18 cellular contexts compared by ENCODE assay signal in the genomic region with DNA sequence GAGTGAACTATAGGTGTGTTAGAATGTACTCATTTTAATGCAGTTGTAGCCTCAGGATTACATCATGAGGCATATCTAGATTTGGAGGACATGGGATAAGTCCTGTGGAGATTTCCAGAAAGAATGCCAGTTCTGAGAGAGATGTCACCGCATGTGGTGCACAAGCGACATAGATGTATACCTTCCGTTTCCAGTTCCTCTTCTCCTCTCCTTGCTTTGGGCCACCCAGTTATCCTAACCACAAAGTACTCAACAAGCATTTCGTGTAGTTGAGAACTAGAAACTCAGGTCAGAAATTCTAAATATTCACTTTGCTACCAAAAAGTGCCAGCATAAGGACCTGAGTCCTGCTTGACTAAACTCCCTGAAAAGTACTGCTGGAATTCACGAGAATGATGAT.
"Had no signal": no experiment of that assay in that cellular context is flagged by ENCODE, and none has a peak within 500 bp of the region (broad histone marks: within the 10 kb centered on the region; RNA-seq: fewer than 3 reads in every experiment).

No MANE protein-coding gene starts in this region.

- ATAC-seq: activated T-cell treated with anti-CD3 and anti-CD28 coated beads, Interleukin-2, amount 50 U/mL, for 4 hours; left lung; stimulated activated naive CD8-positive, alpha-beta T cell treated with anti-CD3 and anti-CD28 coated beads, Interleukin-15, Interleukin-2, amounts not matched to agents 100 U/mL and 50 U/mL, for 24 hours had no signal

- H3K27me3 ChIP-seq: brain microvascular endothelial cell, left lung, right atrium auricular region, tibial nerve had no signal

- H3K4me1 ChIP-seq: left lung, right atrium auricular region had no signal

- H3K9me3 ChIP-seq: left lung, right atrium auricular region, tibial nerve had no signal

- H3K4me3 Mint-ChIP-seq: activated CD4-positive, alpha-beta memory T cell treated with anti-CD3 and anti-CD28 coated beads, Interleukin-2, amount 10 ng/mL, durations not matched to agents 7 days and 5 days; activated T-cell treated with anti-CD3 and anti-CD28 coated beads, Interleukin-2, amount 50 U/mL, for 4 hours had no signal

- DNase-seq: activated CD4-positive, alpha-beta memory T cell treated with anti-CD3 and anti-CD28 coated beads, Interleukin-2, amount 10 ng/mL, durations not matched to agents 7 days and 5 days; activated effector memory CD4-positive, alpha-beta T cell treated with anti-CD3 and anti-CD28 coated beads, Interleukin-2, amount 50 U/mL, for 16 hours; activated naive CD4-positive, alpha-beta T cell treated with anti-CD3 and anti-CD28 coated beads, Interleukin-2, amount 50 U/mL, for 16 hours; activated T-cell treated with anti-CD3 and anti-CD28 coated beads, Interleukin-2, amount 50 U/mL, for 4 hours; aorta; brain microvascular endothelial cell; central memory CD4-positive, alpha-beta T cell; erythroblast; head of caudate nucleus; left lung; occipital lobe; stimulated activated CD4-positive, alpha-beta T cell treated with anti-CD3 and anti-CD28 coated beads, Interleukin-2, amount 100 ng/mL, for 24 hours; stimulated activated naive CD8-positive, alpha-beta T cell treated with anti-CD3 and anti-CD28 coated beads, Interleukin-15, Interleukin-2, amounts not matched to agents 100 U/mL and 50 U/mL, for 24 hours; T-helper 2 cell; WERI-Rb-1 had no signal

- H3K27me3 Mint-ChIP-seq: activated CD4-positive, alpha-beta memory T cell treated with anti-CD3 and anti-CD28 coated beads, Interleukin-2, amount 10 ng/mL, durations not matched to agents 7 days and 5 days had no signal

- H3K4me3 ChIP-seq: coronary artery, left lung, right atrium auricular region, tibial nerve had no signal

- H3K27ac ChIP-seq: brain microvascular endothelial cell, coronary artery, left lung, right atrium auricular region, tibial nerve, WERI-Rb-1 had no signal

- H3K9me3 Mint-ChIP-seq: activated CD4-positive, alpha-beta memory T cell treated with anti-CD3 and anti-CD28 coated beads, Interleukin-2, amount 10 ng/mL, durations not matched to agents 7 days and 5 days; activated T-cell treated with anti-CD3 and anti-CD28 coated beads, Interleukin-2, amount 50 U/mL, for 4 hours had no signal

- H3K27ac Mint-ChIP-seq: activated CD4-positive, alpha-beta memory T cell treated with anti-CD3 and anti-CD28 coated beads, Interleukin-2, amount 10 ng/mL, durations not matched to agents 7 days and 5 days had no signal
